24 cellular contexts compared by ENCODE assay signal in the genomic region with DNA sequence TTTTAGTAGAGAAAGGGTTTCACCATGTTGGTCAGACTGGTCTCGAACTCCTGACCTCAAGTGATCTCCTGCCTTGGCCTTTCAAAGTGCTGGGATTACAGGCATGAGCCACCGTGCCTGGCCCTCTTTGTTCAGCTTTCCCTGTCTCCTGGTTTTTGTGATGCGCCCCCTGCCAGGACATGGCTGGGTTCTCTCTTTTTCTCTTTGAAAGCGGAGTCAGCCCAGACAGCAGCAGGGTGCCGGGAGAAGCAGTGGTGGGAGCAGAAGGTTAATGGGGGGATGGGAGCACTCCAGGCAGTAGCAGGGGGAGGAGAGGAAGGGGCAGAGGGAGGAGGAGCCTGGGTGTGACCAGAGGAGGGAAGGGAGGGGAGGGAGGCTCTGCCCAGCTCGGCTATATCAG. TPM values are rescaled to one million over a fixed set of nuclear protein-coding genes. Genes with fewer than 3 reads are reported as not detected.
"Had no signal": no experiment of that assay in that cellular context is flagged by ENCODE, and none has a peak within 500 bp of the region (broad histone marks: within the 10 kb centered on the region; RNA-seq: fewer than 3 reads in every experiment).

No MANE protein-coding gene starts in this region.

- H3K4me1 ChIP-seq: body of pancreas, esophagus muscularis mucosa, pancreas, testis had no signal

- H3K4me1 Mint-ChIP-seq: activated naive CD8-positive, alpha-beta T cell treated with anti-CD3 and anti-CD28 coated beads for 36 hours; activated T-helper 17 cell treated with anti-CD3 and anti-CD28 coated beads, Interleukin-2, amount 50 U/mL, for 72 hours; immature natural killer cell; stimulated activated memory B cell treated with anti-CD40 and anti-IgM and Interleukin-4, amounts not matched to agents 10 μg/mL and 1 μg/mL and 100 μg/mL, for 72 hours; T-cell had no signal

- H3K36me3 ChIP-seq: esophagus muscularis mucosa, pancreas had no signal

- H3K36me3 Mint-ChIP-seq: activated naive CD8-positive, alpha-beta T cell treated with anti-CD3 and anti-CD28 coated beads for 36 hours; immature natural killer cell; naive thymus-derived CD4-positive, alpha-beta T cell; stimulated activated memory B cell treated with anti-CD40 and anti-IgM and Interleukin-4, amounts not matched to agents 10 μg/mL and 1 μg/mL and 100 μg/mL, for 72 hours; T-cell; type B pancreatic cell had no signal

- H3K27ac Mint-ChIP-seq: activated CD4-positive, alpha-beta memory T cell treated with anti-CD3 and anti-CD28 coated beads, Interleukin-2, amount 10 ng/mL, durations not matched to agents 7 days and 5 days; activated naive CD8-positive, alpha-beta T cell treated with anti-CD3 and anti-CD28 coated beads for 36 hours; activated T-helper 17 cell treated with anti-CD3 and anti-CD28 coated beads, Interleukin-2, amount 50 U/mL, for 72 hours; immature natural killer cell; naive thymus-derived CD4-positive, alpha-beta T cell; stimulated activated memory B cell treated with anti-CD40 and anti-IgM and Interleukin-4, amounts not matched to agents 10 μg/mL and 1 μg/mL and 100 μg/mL, for 72 hours; T-cell; type B pancreatic cell had no signal

- H3K27ac ChIP-seq: body of pancreas, dorsolateral prefrontal cortex, esophagus muscularis mucosa, pancreas, testis had no signal

- H3K4me3 Mint-ChIP-seq: activated CD4-positive, alpha-beta memory T cell treated with anti-CD3 and anti-CD28 coated beads, Interleukin-2, amount 10 ng/mL, durations not matched to agents 7 days and 5 days; activated naive CD8-positive, alpha-beta T cell treated with anti-CD3 and anti-CD28 coated beads for 36 hours; activated T-helper 17 cell treated with anti-CD3 and anti-CD28 coated beads, Interleukin-2, amount 50 U/mL, for 72 hours; immature natural killer cell; naive thymus-derived CD4-positive, alpha-beta T cell; stimulated activated memory B cell treated with anti-CD40 and anti-IgM and Interleukin-4, amounts not matched to agents 10 μg/mL and 1 μg/mL and 100 μg/mL, for 72 hours; T-cell had no signal

- H3K4me3 ChIP-seq: body of pancreas, dorsolateral prefrontal cortex, esophagus muscularis mucosa, pancreas, smooth muscle cell, testis had no signal

- H3K9me3 ChIP-seq: body of pancreas, esophagus muscularis mucosa, pancreas, testis had no signal

- ATAC-seq: body of pancreas; pancreas; sciatic nerve; stimulated activated memory B cell treated with anti-CD40 and anti-IgM and Interleukin-4, amounts not matched to agents 10 μg/mL and 1 μg/mL and 100 μg/mL, for 72 hours; T-cell had no signal

- DNase-seq: activated CD4-positive, alpha-beta memory T cell treated with anti-CD3 and anti-CD28 coated beads, Interleukin-2, amount 10 ng/mL, durations not matched to agents 7 days and 5 days; activated CD4-positive, CD25-positive, alpha-beta regulatory T cell; activated naive CD4-positive, alpha-beta T cell; activated naive CD8-positive, alpha-beta T cell treated with anti-CD3 and anti-CD28 coated beads for 36 hours; activated T-cell treated with anti-CD3 and anti-CD28 coated beads, Interleukin-2, amount 50 U/mL, for 1 hour; amygdala; body of pancreas; caudate nucleus; dorsolateral prefrontal cortex; immature natural killer cell; mesenchymal stem cell; naive thymus-derived CD4-positive, alpha-beta T cell; pancreas; stimulated activated CD4-positive, alpha-beta T cell treated with anti-CD3 and anti-CD28 coated beads, Interleukin-4, amount 100 ng/mL, for 4 hours; T-cell; T-helper 9 cell; testis had no signal

- H3K27me3 ChIP-seq: body of pancreas, testis had no signal

- H3K9me3 Mint-ChIP-seq: activated CD4-positive, alpha-beta memory T cell treated with anti-CD3 and anti-CD28 coated beads, Interleukin-2, amount 10 ng/mL, durations not matched to agents 7 days and 5 days; activated naive CD8-positive, alpha-beta T cell treated with anti-CD3 and anti-CD28 coated beads for 36 hours; activated T-helper 17 cell treated with anti-CD3 and anti-CD28 coated beads, Interleukin-2, amount 50 U/mL, for 72 hours; immature natural killer cell; naive thymus-derived CD4-positive, alpha-beta T cell; stimulated activated memory B cell treated with anti-CD40 and anti-IgM and Interleukin-4, amounts not matched to agents 10 μg/mL and 1 μg/mL and 100 μg/mL, for 72 hours; T-cell; type B pancreatic cell had no signal

RNA-seq across cellular contexts. Expression of gene MUC3A, which starts 1.8 kb away (rescaled TPM):
- total RNA-seq: activated naive CD8-positive, alpha-beta T cell treated with anti-CD3 and anti-CD28 coated beads for 36 hours; naive thymus-derived CD4-positive, alpha-beta T cell; smooth muscle cell had no signal
- polyA plus RNA-seq: immature natural killer cell; naive thymus-derived CD4-positive, alpha-beta T cell; smooth muscle cell had no signal

RNA-seq across cellular contexts. Expression of gene MUC12, which starts 18.2 kb away (rescaled TPM):
- total RNA-seq: body of pancreas; lower leg skin; naive thymus-derived CD4-positive, alpha-beta T cell; sciatic nerve had no signal
- polyA plus RNA-seq: naive thymus-derived CD4-positive, alpha-beta T cell had no signal

RNA-seq across cellular contexts. Expression of gene ACHE, which starts 55.5 kb away (rescaled TPM):
- total RNA-seq: activated T-helper 17 cell treated with anti-CD3 and anti-CD28 coated beads, Interleukin-2, amount 50 U/mL, for 72 hours had no signal
- polyA plus RNA-seq: immature natural killer cell; naive thymus-derived CD4-positive, alpha-beta T cell had no signal
